ENCODE assay signal across 2 cellular contexts in genomic region chr1:26890467-26890796, GRCh38.
TF ChIP-seq lines count a peak whose summit lies in the region.

No MANE protein-coding gene starts in this region.

TF ChIP-seq in GM12878, 131 proteins besides CTCF, POLR2A, EP300 and RAD21:
- TF ChIP-seq MLLT1 (IDR thresholded peaks at IDR 0.05) = peak; percentile 48; the same call in 1 of the 2 replicates
- TF ChIP-seq EZH2 (IDR thresholded peaks at IDR 0.05; ENCODE audit: borderline replicate concordance, control insufficient read depth, low read depth, low read length) = no peak
- no peak for TF ChIP-seq NRF1 (conservative IDR thresholded peaks at IDR 0.05; ENCODE audit: low read depth, low read length)
- TF ChIP-seq HDGF (IDR thresholded peaks at IDR 0.05) = 0 out of 2 replicates have a peak, but pooled peaks have one; percentile 8
- no peak for TF ChIP-seq SPI1 (IDR thresholded peaks at IDR 0.05; ENCODE audit: borderline replicate concordance, insufficient read depth, low read depth, low read length)
- peak; percentile 48; the same call in 1 of the 2 replicates for TF ChIP-seq ZBTB40 (IDR thresholded peaks at IDR 0.05; ENCODE audit: borderline replicate concordance)
- TF ChIP-seq POLR2AphosphoS5 (IDR thresholded peaks at IDR 0.05; ENCODE audit: low read length) = 0 out of 2 replicates have a peak, but pooled peaks have one; percentile 4
- TF ChIP-seq, protein P1, sequence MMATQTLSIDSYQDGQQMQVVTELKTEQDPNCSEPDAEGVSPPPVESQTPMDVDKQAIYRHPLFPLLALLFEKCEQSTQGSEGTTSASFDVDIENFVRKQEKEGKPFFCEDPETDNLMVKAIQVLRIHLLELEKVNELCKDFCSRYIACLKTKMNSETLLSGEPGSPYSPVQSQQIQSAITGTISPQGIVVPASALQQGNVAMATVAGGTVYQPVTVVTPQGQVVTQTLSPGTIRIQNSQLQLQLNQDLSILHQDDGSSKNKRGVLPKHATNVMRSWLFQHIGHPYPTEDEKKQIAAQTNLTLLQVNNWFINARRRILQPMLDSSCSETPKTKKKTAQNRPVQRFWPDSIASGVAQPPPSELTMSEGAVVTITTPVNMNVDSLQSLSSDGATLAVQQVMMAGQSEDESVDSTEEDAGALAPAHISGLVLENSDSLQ (IDR thresholded peaks at IDR 0.05) = no peak
- no peak for TF ChIP-seq RUNX3 (IDR thresholded peaks at IDR 0.05; ENCODE audit: low read length)
- no peak for TF ChIP-seq GABPA (IDR thresholded peaks at IDR 0.05; ENCODE audit: low read depth)
TF ChIP-seq in GM12878: peak in this region for 4.

TF ChIP-seq in liver, 16 proteins besides CTCF, POLR2A, EP300 and RAD21:
- no peak for TF ChIP-seq NR2F2 (IDR thresholded peaks at IDR 0.05)
- no peak for TF ChIP-seq HNF4G (IDR thresholded peaks at IDR 0.05)
- TF ChIP-seq, protein P2, sequence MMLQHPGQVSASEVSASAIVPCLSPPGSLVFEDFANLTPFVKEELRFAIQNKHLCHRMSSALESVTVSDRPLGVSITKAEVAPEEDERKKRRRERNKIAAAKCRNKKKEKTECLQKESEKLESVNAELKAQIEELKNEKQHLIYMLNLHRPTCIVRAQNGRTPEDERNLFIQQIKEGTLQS (IDR thresholded peaks at IDR 0.05) = no peak
- TF ChIP-seq JUND (IDR thresholded peaks at IDR 0.05) = no peak
- TF ChIP-seq EGR1 (IDR thresholded peaks at IDR 0.05; ENCODE audit: low read depth in 2 of 2) = peak in 1 of 2 donors; percentile 22
- TF ChIP-seq YY1 (IDR thresholded peaks at IDR 0.05) = no peak
- peak; percentile 4 for TF ChIP-seq TAF1 (conservative IDR thresholded peaks at IDR 0.05)
- peak in 1 of 2 donors; percentile 7 for TF ChIP-seq HNF4A (conservative IDR thresholded peaks at IDR 0.05)
- peak in 1 of 2 donors; percentile 48 for TF ChIP-seq RXRA (IDR thresholded peaks at IDR 0.05)
- TF ChIP-seq REST (IDR thresholded peaks at IDR 0.05) = peak; percentile 1
- TF ChIP-seq, protein P3, sequence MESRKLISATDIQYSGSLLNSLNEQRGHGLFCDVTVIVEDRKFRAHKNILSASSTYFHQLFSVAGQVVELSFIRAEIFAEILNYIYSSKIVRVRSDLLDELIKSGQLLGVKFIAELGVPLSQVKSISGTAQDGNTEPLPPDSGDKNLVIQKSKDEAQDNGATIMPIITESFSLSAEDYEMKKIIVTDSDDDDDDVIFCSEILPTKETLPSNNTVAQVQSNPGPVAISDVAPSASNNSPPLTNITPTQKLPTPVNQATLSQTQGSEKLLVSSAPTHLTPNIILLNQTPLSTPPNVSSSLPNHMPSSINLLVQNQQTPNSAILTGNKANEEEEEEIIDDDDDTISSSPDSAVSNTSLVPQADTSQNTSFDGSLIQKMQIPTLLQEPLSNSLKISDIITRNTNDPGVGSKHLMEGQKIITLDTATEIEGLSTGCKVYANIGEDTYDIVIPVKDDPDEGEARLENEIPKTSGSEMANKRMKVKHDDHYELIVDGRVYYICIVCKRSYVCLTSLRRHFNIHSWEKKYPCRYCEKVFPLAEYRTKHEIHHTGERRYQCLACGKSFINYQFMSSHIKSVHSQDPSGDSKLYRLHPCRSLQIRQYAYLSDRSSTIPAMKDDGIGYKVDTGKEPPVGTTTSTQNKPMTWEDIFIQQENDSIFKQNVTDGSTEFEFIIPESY (IDR thresholded peaks at IDR 0.05) = no peak
